ENCODE assay signal across 9 cellular contexts in genomic region chr1:193831465-193831864, GRCh38.
"Had no signal": no experiment of that assay in that cellular context is flagged by ENCODE, and none has a peak within 500 bp of the region (broad histone marks: within the 10 kb centered on the region; RNA-seq: fewer than 3 reads in every experiment).

No MANE protein-coding gene starts in this region.

- H3K4me1 Mint-ChIP-seq: GM23338 had no signal

- H2AFZ ChIP-seq: GM23338 had no signal

- ATAC-seq: GM23338, HCT116 had no signal

- H3K9me3 ChIP-seq: HAP-1 had no signal

- H3K4me3 ChIP-seq: GM23338, HAP-1 had no signal

- H3K27ac ChIP-seq: KMS-11 had no signal

- H3K9ac ChIP-seq: KMS-11 had no signal

- DNase-seq: H7, IMR-90, Karpas-422, KBM-7 had no signal

- H3K27ac Mint-ChIP-seq: GM23338 had no signal

- H3K36me3 ChIP-seq: HAP-1 had no signal

- FAIRE-seq: HTR-8/SVneo had no signal

- H3K4me2 ChIP-seq: GM23338, KMS-11 had no signal

- H3K4me3 Mint-ChIP-seq: GM23338 had no signal

- H3K4me1 ChIP-seq: HAP-1 had no signal
